Comparison of ENCODE assay signal across 18 cellular contexts in genomic region chr3:9047465-9048346, GRCh38.
DNase-seq lines count a peak whose midpoint lies in the region; ATAC-seq and TF ChIP-seq lines count a peak whose summit lies in the region.
"Had no signal": no experiment of that assay in that cellular context is flagged by ENCODE, and none has a peak within 500 bp of the region (broad histone marks: within the 10 kb centered on the region; RNA-seq: fewer than 3 reads in every experiment).

No MANE protein-coding gene starts in this region.

- no peak overlapping the region for H2BK15ac ChIP-seq in mesenchymal stem cell (ENCODE audit: low read depth, poor library complexity, severe bottlenecking)

- peak; percentile 13 for DNase-seq in NCI-H1092 (lab: John Stamatoyannopoulos, UW)
- no peak for DNase-seq in NCI-H1092 treated with DMSO at 0.1 percent for 48 hours (lab: John Stamatoyannopoulos, UW)
- DNase-seq in colonic mucosa, result peak; percentile 21
- DNase-seq in mesenchymal stem cell, result no peak
- peak; percentile 24 for DNase-seq in transverse colon
- DNase-seq in AG20443 (ENCODE audit: low spot score), result no peak
- DNase-seq in activated naive CD4-positive, alpha-beta T cell treated with anti-CD3 and anti-CD28 coated beads, Interleukin-2, amount 50 U/mL, for 16 hours, result no peak
- DNase-seq: BE2C; CD4-positive, alpha-beta T cell; NCI-H1417 treated with DMSO at 0.1 percent for 48 hours; NCI-H1930; NCI-H510A treated with DMSO at 0.1 percent for 48 hours had no signal

- H3K23ac ChIP-seq in mesenchymal stem cell (ENCODE audit: low read length in 2 of 2), result peak overlapping the region in 1 of 2 experiments; percentile 24

- H3K9me3 ChIP-seq in colonic mucosa, result no peaks in the 10 kb centered on the region
- H3K9me3 ChIP-seq in mesenchymal stem cell (ENCODE audit: control insufficient read depth, low read length), result peaks cover 6% of the 10 kb centered on the region
- no peaks in the 10 kb centered on the region for H3K9me3 ChIP-seq in transverse colon
- H3K9me3 ChIP-seq: BE2C, HAP-1 had no signal

- H4K91ac ChIP-seq in mesenchymal stem cell (ENCODE audit: low read length), result no peak overlapping the region

- H3K36me3 ChIP-seq in colonic mucosa (no peaks in the 10 kb centered on the region), mesenchymal stem cell (ENCODE audit: control insufficient read depth in 1 of 2, insufficient read depth in 2 of 2, low read depth in 1 of 2, low read length in 2 of 2) (peaks cover 0 to 53% of the 10 kb centered on the region in 2 experiments), transverse colon (no peaks in the 10 kb centered on the region)
- H3K36me3 ChIP-seq: BE2C, HAP-1 had no signal

- H3K14ac ChIP-seq in mesenchymal stem cell (ENCODE audit: low read length in 2 of 2), result no peak overlapping the region

- H2AFZ ChIP-seq in mesenchymal stem cell (ENCODE audit: low read depth, low read length), result no peak overlapping the region

- 83% methylated on average over 20 of the region's 20 CpGs for WGBS in mesenchymal stem cell
- 63 to 64% methylated on average over 7 to 20 of the region's 20 CpGs for WGBS in transverse colon (ENCODE audit: low coverage in 1 of 2), 2 donors

- no peak overlapping the region for H2BK12ac ChIP-seq in mesenchymal stem cell (ENCODE audit: low read length in 2 of 2)

- H3K18ac ChIP-seq in mesenchymal stem cell (ENCODE audit: low read depth in 1 of 2, low read length in 2 of 2), result no peak overlapping the region

- TF ChIP-seq CTCF in colonic mucosa (IDR thresholded peaks at IDR 0.05), result no peak
- no peak for TF ChIP-seq CTCF in transverse colon (IDR thresholded peaks at IDR 0.05)

- in situ Hi-C loops in transverse colon (cut with MboI; ENCODE audit: low pct_ligation_motif_present in 1 of 4, low pct_unique_long_range_greater_than_20kb in 1 of 4, low sequenced_read_pairs in 3 of 4), result no loop called here

- intact Hi-C loops in colonic mucosa (cut with DNase I), result no loop called here
- intact Hi-C loops in transverse colon (cut with DNase I; ENCODE audit: low total_unique reads), result no loop called here

- no peak for ATAC-seq in GM18502 (IDR thresholded peaks at IDR 0.05; ENCODE audit: poor library complexity, unreplicated experiment)
- ATAC-seq: Panc1, Right ventricle myocardium inferior had no signal

- H2BK120ac ChIP-seq in mesenchymal stem cell (ENCODE audit: low read depth, low read length), result no peak overlapping the region

- H3K4me2 ChIP-seq in mesenchymal stem cell (ENCODE audit: low read length, poor library complexity, severe bottlenecking), result peak overlapping the region; percentile 30

- H3K27ac ChIP-seq in colonic mucosa, result no peak overlapping the region
- no peak overlapping the region for H3K27ac ChIP-seq in mesenchymal stem cell (ENCODE audit: low read length, poor library complexity, severe bottlenecking)
- no peak overlapping the region for H3K27ac ChIP-seq in transverse colon
- H3K27ac ChIP-seq: 22Rv1, HL-60 had no signal

- no peak overlapping the region for H4K8ac ChIP-seq in mesenchymal stem cell (ENCODE audit: low read length)

- no peak overlapping the region for H2AK5ac ChIP-seq in mesenchymal stem cell (ENCODE audit: low read length, severe bottlenecking)

- TF ChIP-seq EP300 in transverse colon (IDR thresholded peaks at IDR 0.05; ENCODE audit: low read depth), result no peak

- peak overlapping the region in 1 of 2 donors; percentile 18 for H3K9ac ChIP-seq in colonic mucosa (ENCODE audit: low read depth in 2 of 2, low read length in 2 of 2)
- no peak overlapping the region for H3K9ac ChIP-seq in mesenchymal stem cell (ENCODE audit: low read length)

- H3K4ac ChIP-seq in mesenchymal stem cell (ENCODE audit: low read depth in 1 of 2, low read length in 2 of 2), result no peak overlapping the region

- H3K27me3 ChIP-seq in colonic mucosa (no peaks in the 10 kb centered on the region), mesenchymal stem cell (ENCODE audit: control insufficient read depth in 1 of 2, insufficient read depth in 1 of 2, low read length in 2 of 2) (peaks cover 0 to 11% of the 10 kb centered on the region in 2 experiments), transverse colon (no peaks in the 10 kb centered on the region)
- H3K27me3 ChIP-seq: BE2C had no signal

- no peaks in the 10 kb centered on the region for H3K79me1 ChIP-seq in mesenchymal stem cell (replicated peaks; ENCODE audit: low read length, poor library complexity, severe bottlenecking)

- H3K4me3 ChIP-seq in colonic mucosa (no peak overlapping the region), mesenchymal stem cell (ENCODE audit: insufficient read depth in 1 of 2, low read depth in 1 of 2, low read length in 2 of 2) (no peak overlapping the region), transverse colon (no peak overlapping the region)
- H3K4me3 ChIP-seq: HAP-1 had no signal

- no peak for TF ChIP-seq POLR2A in transverse colon (IDR thresholded peaks at IDR 0.05)

- no peaks in the 10 kb centered on the region for H3K4me1 ChIP-seq in colonic mucosa
- H3K4me1 ChIP-seq in mesenchymal stem cell (ENCODE audit: control insufficient read depth, insufficient read depth, low read depth, low read length), result no peaks in the 10 kb centered on the region
- H3K4me1 ChIP-seq in transverse colon, result peaks cover 0 to 5% (median 0%) of the 10 kb centered on the region in 4 donors
- H3K4me1 ChIP-seq: BE2C, HAP-1 had no signal

- H2BK5ac ChIP-seq in mesenchymal stem cell (ENCODE audit: low read depth, low read length, poor library complexity, severe bottlenecking), result no peak overlapping the region

Comparison
In these comparisons a context has a peak if more than half of its experiments do, and no peak if none do; other contexts are left out.
1. DNase-seq: peak in NCI-H1092 (single experiment), colonic mucosa (single experiment) and transverse colon (single experiment); none in NCI-H1092 treated with DMSO at 0.1 percent for 48 hours (single experiment), mesenchymal stem cell (single experiment), AG20443 (single experiment) and activated naive CD4-positive, alpha-beta T cell treated with anti-CD3 and anti-CD28 coated beads, Interleukin-2, amount 50 U/mL, for 16 hours (single experiment).